17 cellular contexts compared by ENCODE assay signal in genomic region chr16:84764970-84765369, GRCh38. TPM values are rescaled to one million over a fixed set of nuclear protein-coding genes. Genes with fewer than 3 reads are reported as not detected.
"Had no signal": no experiment of that assay in that cellular context is flagged by ENCODE, and none has a peak within 500 bp of the region (broad histone marks: within the 10 kb centered on the region; RNA-seq: fewer than 3 reads in every experiment).

No MANE protein-coding gene starts in this region.

- H3K4me3 Mint-ChIP-seq: activated B cell treated with CpG ODN at 0.5 μM for 24 hours; activated CD4-positive, alpha-beta T cell treated with anti-CD3 and anti-CD28 coated beads, Interleukin-2, amount 10 ng/mL, durations not matched to agents 24 days and 14 days; stimulated activated naive CD8-positive, alpha-beta T cell treated with anti-CD3 and anti-CD28 coated beads, Interleukin-15, Interleukin-2, amounts not matched to agents 100 ng/mL and 50 ng/mL, for 24 hours; T-helper 1 cell treated with Interleukin-12 subunit alpha and Interleukin-12 subunit beta and Interleukin-4 antibody, amounts not matched to agents 30 μg/mL and 1 μg/mL, for 36 hours; type B pancreatic cell had no signal

- H3K9me3 Mint-ChIP-seq: activated B cell treated with CpG ODN at 0.5 μM for 24 hours; activated CD4-positive, alpha-beta T cell treated with anti-CD3 and anti-CD28 coated beads, Interleukin-2, amount 10 ng/mL, durations not matched to agents 24 days and 14 days; activated T-helper 2 cell treated with anti-CD3 and anti-CD28 coated beads, Interferon-gamma antibody, Interleukin-2, Interleukin-4, amounts not matched to agents 10 μg/mL and 5 μg/mL and 100 μg/mL, durations not matched to agents 14 hours and 24 hours and 36 hours; stimulated activated naive CD8-positive, alpha-beta T cell treated with anti-CD3 and anti-CD28 coated beads, Interleukin-15, Interleukin-2, amounts not matched to agents 100 ng/mL and 50 ng/mL, for 24 hours; T-helper 1 cell treated with Interleukin-12 subunit alpha and Interleukin-12 subunit beta and Interleukin-4 antibody, amounts not matched to agents 30 μg/mL and 1 μg/mL, for 36 hours; type B pancreatic cell had no signal

- H3K4me1 ChIP-seq: ascending aorta, breast epithelium, suprapubic skin had no signal

- H3K27ac ChIP-seq: ascending aorta, breast epithelium, suprapubic skin had no signal

- H3K27ac Mint-ChIP-seq: activated B cell treated with CpG ODN at 0.5 μM for 24 hours; activated CD4-positive, alpha-beta T cell treated with anti-CD3 and anti-CD28 coated beads, Interleukin-2, amount 10 ng/mL, durations not matched to agents 24 days and 14 days; activated T-helper 2 cell treated with anti-CD3 and anti-CD28 coated beads, Interferon-gamma antibody, Interleukin-2, Interleukin-4, amounts not matched to agents 10 μg/mL and 5 μg/mL and 100 μg/mL, durations not matched to agents 14 hours and 24 hours and 36 hours; progenitor cell of endocrine pancreas; stimulated activated naive CD8-positive, alpha-beta T cell treated with anti-CD3 and anti-CD28 coated beads, Interleukin-15, Interleukin-2, amounts not matched to agents 100 ng/mL and 50 ng/mL, for 24 hours; T-helper 1 cell treated with Interleukin-12 subunit alpha and Interleukin-12 subunit beta and Interleukin-4 antibody, amounts not matched to agents 30 μg/mL and 1 μg/mL, for 36 hours; type B pancreatic cell had no signal

- DNase-seq: activated B cell treated with CpG ODN at 0.5 μM for 24 hours; activated CD4-positive, alpha-beta T cell treated with anti-CD3 and anti-CD28 coated beads, Interleukin-2, amount 10 ng/mL, durations not matched to agents 24 days and 14 days; cerebellar nuclear complex; dermis blood vessel endothelial cell; hippocampal formation; mesendoderm; right cardiac atrium; SIG-M5; small intestine had no signal

- H3K27me3 ChIP-seq: ascending aorta, breast epithelium, suprapubic skin had no signal

- H3K4me3 ChIP-seq: ascending aorta, breast epithelium, suprapubic skin had no signal

- ATAC-seq: right cardiac atrium had no signal

- H3K9me3 ChIP-seq: ascending aorta, breast epithelium, suprapubic skin had no signal

- H3K4me1 Mint-ChIP-seq: activated B cell treated with CpG ODN at 0.5 μM for 24 hours had no signal

- H3K27me3 Mint-ChIP-seq: activated B cell treated with CpG ODN at 0.5 μM for 24 hours; activated CD4-positive, alpha-beta T cell treated with anti-CD3 and anti-CD28 coated beads, Interleukin-2, amount 10 ng/mL, durations not matched to agents 24 days and 14 days; progenitor cell of endocrine pancreas; stimulated activated naive CD8-positive, alpha-beta T cell treated with anti-CD3 and anti-CD28 coated beads, Interleukin-15, Interleukin-2, amounts not matched to agents 100 ng/mL and 50 ng/mL, for 24 hours; type B pancreatic cell had no signal

RNA-seq across cellular contexts. Expression of gene CRISPLD2, which starts 54.8 kb away (rescaled TPM):
- total RNA-seq: activated B cell treated with CpG ODN at 0.5 μM for 24 hours had no signal
